In genomic region chr9:129775443-129775842, GRCh38 we compare ENCODE assay signal across 15 cellular contexts. TPM values are rescaled to one million over a fixed set of nuclear protein-coding genes. Genes with fewer than 3 reads are reported as not detected.
DNase-seq lines count a peak whose midpoint lies in the region; ATAC-seq and TF ChIP-seq lines count a peak whose summit lies in the region.
"Had no signal": no experiment of that assay in that cellular context is flagged by ENCODE, and none has a peak within 500 bp of the region (broad histone marks: within the 10 kb centered on the region; RNA-seq: fewer than 3 reads in every experiment).

No MANE protein-coding gene starts in this region.

- no peaks in the 10 kb centered on the region for H4K20me1 ChIP-seq in PC-3 (ENCODE audit: low read length)

- H3F3A ChIP-seq in PC-3 (ENCODE audit: low read length, unreplicated experiment), result no peaks in the 10 kb centered on the region

- H3K4ac ChIP-seq in mesenchymal stem cell (ENCODE audit: low read depth in 1 of 2, low read length in 2 of 2), result peak overlapping the region in 1 of 2 experiments; percentile 40

- H3K4me2 ChIP-seq in PC-3 (ENCODE audit: low read length) (no peak overlapping the region), mesenchymal stem cell (ENCODE audit: low read length, poor library complexity, severe bottlenecking) (no peak overlapping the region)

- H3K36me3 ChIP-seq in PC-3 (ENCODE audit: low read depth, low read length) (no peaks in the 10 kb centered on the region), mesenchymal stem cell (ENCODE audit: control insufficient read depth in 1 of 2, insufficient read depth in 2 of 2, low read depth in 1 of 2, low read length in 2 of 2) (no peaks in the 10 kb centered on the region), thyroid gland (no peaks in the 10 kb centered on the region), prostate gland (no peaks in the 10 kb centered on the region)

- no peaks in the 10 kb centered on the region for H3K9me2 ChIP-seq in PC-3 (replicated peaks; ENCODE audit: low read length)

- no peaks in the 10 kb centered on the region for H3K9me3 Mint-ChIP-seq in natural killer cell treated with Interleukin-12 subunit alpha and Interleukin-12 subunit beta and Interleukin-15 and Interleukin-18, amount 100 ng/mL, for 72 hours
- no peaks in the 10 kb centered on the region for H3K9me3 Mint-ChIP-seq in natural killer cell
- H3K9me3 Mint-ChIP-seq: CD4-positive, CD25-positive, alpha-beta regulatory T cell; HFFc6 had no signal

- H3K18ac ChIP-seq in mesenchymal stem cell (ENCODE audit: low read depth in 1 of 2, low read length in 2 of 2), result peak overlapping the region; percentile 88 to 95

- no peak overlapping the region for H3K27ac Mint-ChIP-seq in natural killer cell treated with Interleukin-12 subunit alpha and Interleukin-12 subunit beta and Interleukin-15 and Interleukin-18, amount 100 ng/mL, for 72 hours
- no peak overlapping the region for H3K27ac Mint-ChIP-seq in natural killer cell
- H3K27ac Mint-ChIP-seq: CD4-positive, CD25-positive, alpha-beta regulatory T cell; HFFc6 had no signal

- WGBS in mesenchymal stem cell, result 80% methylated on average over 2 of the region's 3 CpGs
- 74 to 82% methylated on average over 3 of the region's 3 CpGs for WGBS in thyroid gland, 2 donors
- WGBS in prostate gland, result 54% methylated on average over 3 of the region's 3 CpGs

- H3K36me3 Mint-ChIP-seq in natural killer cell treated with Interleukin-12 subunit alpha and Interleukin-12 subunit beta and Interleukin-15 and Interleukin-18, amount 100 ng/mL, for 72 hours, result no peaks in the 10 kb centered on the region
- no peaks in the 10 kb centered on the region for H3K36me3 Mint-ChIP-seq in natural killer cell
- H3K36me3 Mint-ChIP-seq: CD4-positive, CD25-positive, alpha-beta regulatory T cell had no signal

- H3K4me1 Mint-ChIP-seq in natural killer cell treated with Interleukin-12 subunit alpha and Interleukin-12 subunit beta and Interleukin-15 and Interleukin-18, amount 100 ng/mL, for 72 hours (ENCODE audit: low read depth in 2 of 2), result peaks cover 25 to 35% of the 10 kb centered on the region in 2 donors
- peaks cover 20 to 30% of the 10 kb centered on the region in 2 donors for H3K4me1 Mint-ChIP-seq in natural killer cell

- TF ChIP-seq CTCF in natural killer cell (IDR thresholded peaks at IDR 0.05) (no peak), PC-3 (conservative IDR thresholded peaks at IDR 0.05; ENCODE audit: low read depth, low read length) (no peak), thyroid gland (IDR thresholded peaks at IDR 0.05) (no peak), prostate gland (IDR thresholded peaks at IDR 0.05) (no peak)

- ATAC-seq in natural killer cell treated with Interleukin-12 subunit alpha and Interleukin-12 subunit beta and Interleukin-15 and Interleukin-18, amount 100 ng/mL, for 72 hours, result no peak
- ATAC-seq in natural killer cell (no peak), PC-3 (no peak), HG02970 (IDR thresholded peaks at IDR 0.05; ENCODE audit: low FRiP score, unreplicated experiment) (no peak)

- H3K27me3 ChIP-seq in PC-3 (ENCODE audit: low read length), result no peaks in the 10 kb centered on the region
- H3K27me3 ChIP-seq in mesenchymal stem cell (ENCODE audit: control insufficient read depth in 1 of 2, insufficient read depth in 1 of 2, low read length in 2 of 2), result peaks cover 0 to 6% of the 10 kb centered on the region in 2 experiments
- H3K27me3 ChIP-seq in thyroid gland, result peaks cover 3% of the 10 kb centered on the region
- H3K27me3 ChIP-seq in prostate gland (replicated peaks; ENCODE audit: insufficient read depth), result no peaks in the 10 kb centered on the region

- peak; percentile 37 for DNase-seq in natural killer cell treated with Interleukin-12 subunit alpha and Interleukin-12 subunit beta and Interleukin-15 and Interleukin-18, amount 100 ng/mL, for 72 hours (ENCODE audit: low spot score)
- no peak for DNase-seq in natural killer cell
- DNase-seq in PC-3, result no peak
- DNase-seq in mesenchymal stem cell, result no peak
- DNase-seq in NCI-H748 treated with DMSO at 0.1 percent for 48 hours (lab: John Stamatoyannopoulos, UW), result no peak
- no peak for DNase-seq in thyroid gland
- no peak for DNase-seq in prostate gland (ENCODE audit: low spot score)
- DNase-seq: Caco-2; CD4-positive, CD25-positive, alpha-beta regulatory T cell; GOT3; HFFc6; NCI-H1436; NCI-H2029 treated with DMSO at 0.1 percent for 48 hours; NCI-H774 had no signal

- H3K27ac ChIP-seq in PC-3 (ENCODE audit: low read length), result 0 out of 2 replicates have a peak overlapping the region, but pooled peaks have one; percentile 3
- no peak overlapping the region for H3K27ac ChIP-seq in mesenchymal stem cell (ENCODE audit: low read length, poor library complexity, severe bottlenecking)
- H3K27ac ChIP-seq in thyroid gland, result no peak overlapping the region
- no peak overlapping the region for H3K27ac ChIP-seq in prostate gland

- peak overlapping the region; percentile 99 for H4K91ac ChIP-seq in mesenchymal stem cell (ENCODE audit: low read length)

- H3K9me3 ChIP-seq in PC-3 (ENCODE audit: low read length) (no peaks in the 10 kb centered on the region), mesenchymal stem cell (ENCODE audit: control insufficient read depth, low read length) (no peaks in the 10 kb centered on the region), thyroid gland (no peaks in the 10 kb centered on the region), prostate gland (no peaks in the 10 kb centered on the region)
- H3K9me3 ChIP-seq: Caco-2 had no signal

- H3K4me3 Mint-ChIP-seq in natural killer cell treated with Interleukin-12 subunit alpha and Interleukin-12 subunit beta and Interleukin-15 and Interleukin-18, amount 100 ng/mL, for 72 hours, result no peak overlapping the region
- no peak overlapping the region for H3K4me3 Mint-ChIP-seq in natural killer cell
- H3K4me3 Mint-ChIP-seq: CD4-positive, CD25-positive, alpha-beta regulatory T cell; HFFc6 had no signal

- CTCF ChIA-PET in PC-3 (lab: Charles Lee), result no interaction called here

- H3K79me2 ChIP-seq in PC-3 (ENCODE audit: low read length), result no peaks in the 10 kb centered on the region

- peak overlapping the region in 1 of 2 experiments; percentile 37 for H3K14ac ChIP-seq in mesenchymal stem cell (ENCODE audit: low read length in 2 of 2)

- peaks cover 6 to 8% of the 10 kb centered on the region in 2 donors for H3K27me3 Mint-ChIP-seq in natural killer cell treated with Interleukin-12 subunit alpha and Interleukin-12 subunit beta and Interleukin-15 and Interleukin-18, amount 100 ng/mL, for 72 hours
- peaks cover 6 to 16% of the 10 kb centered on the region in 2 donors for H3K27me3 Mint-ChIP-seq in natural killer cell (ENCODE audit: low read depth in 2 of 2)

- POLR2A ChIA-PET in PC-3 (lab: Charles Lee; ENCODE audit: unreplicated experiment), result no interaction called here

- H4K8ac ChIP-seq in mesenchymal stem cell (ENCODE audit: low read length), result peak overlapping the region; percentile 35

- H3K9ac ChIP-seq in PC-3 (ENCODE audit: low read length) (no peak overlapping the region), mesenchymal stem cell (ENCODE audit: low read length) (no peak overlapping the region)

- H2AFZ ChIP-seq in PC-3 (ENCODE audit: low read length), result no peak overlapping the region
- H2AFZ ChIP-seq in mesenchymal stem cell (ENCODE audit: low read depth, low read length), result no peak overlapping the region

- peak overlapping the region; percentile 63 for H2AK5ac ChIP-seq in mesenchymal stem cell (ENCODE audit: low read length, severe bottlenecking)

- H3K23ac ChIP-seq in mesenchymal stem cell (ENCODE audit: low read length in 2 of 2), result no peak overlapping the region

- H3K4me1 ChIP-seq in PC-3 (ENCODE audit: insufficient read depth, low read length) (peaks cover 33% of the 10 kb centered on the region), mesenchymal stem cell (ENCODE audit: control insufficient read depth, insufficient read depth, low read depth, low read length) (peaks cover 25% of the 10 kb centered on the region), thyroid gland (peaks cover 0 to 6% of the 10 kb centered on the region in 2 donors), prostate gland (replicated peaks) (no peaks in the 10 kb centered on the region)

- no peak overlapping the region for H2BK5ac ChIP-seq in mesenchymal stem cell (ENCODE audit: low read depth, low read length, poor library complexity, severe bottlenecking)

- BruUV-seq in PC-3 (replicated peaks; lab: Mats Ljungman, UMichigan), result no TSS peak

- H2BK120ac ChIP-seq in mesenchymal stem cell (ENCODE audit: low read depth, low read length), result peak overlapping the region; percentile 39

- peak overlapping the region; percentile 45 for H2BK15ac ChIP-seq in mesenchymal stem cell (ENCODE audit: low read depth, poor library complexity, severe bottlenecking)

- H3K79me1 ChIP-seq in mesenchymal stem cell (replicated peaks; ENCODE audit: low read length, poor library complexity, severe bottlenecking), result no peaks in the 10 kb centered on the region

- intact Hi-C loops in natural killer cell (cut with micrococcal nuclease) (no loop called here), PC-3 (cut with micrococcal nuclease) (no loop called here), thyroid gland (cut with DNase I) (no loop called here), prostate gland (cut with DNase I) (no loop called here)

- TF ChIP-seq POLR2A in thyroid gland (IDR thresholded peaks at IDR 0.05) (no peak), prostate gland (IDR thresholded peaks at IDR 0.05) (no peak)

- no peak overlapping the region for H3K4me3 ChIP-seq in PC-3 (ENCODE audit: low read length)
- no peak overlapping the region for H3K4me3 ChIP-seq in mesenchymal stem cell (ENCODE audit: insufficient read depth in 1 of 2, low read depth in 1 of 2, low read length in 2 of 2)
- no peak overlapping the region for H3K4me3 ChIP-seq in thyroid gland (replicated peaks in 1 of 3)
- H3K4me3 ChIP-seq in prostate gland, result no peak overlapping the region

- peak overlapping the region; percentile 93 to 98 for H2BK12ac ChIP-seq in mesenchymal stem cell (ENCODE audit: low read length in 2 of 2)

RNA-seq across cellular contexts. Expression of gene PTGES, which starts 22.6 kb away (rescaled TPM):
- not detected for total RNA-seq in natural killer cell treated with Interleukin-12 subunit alpha and Interleukin-12 subunit beta and Interleukin-15 and Interleukin-18, amount 100 ng/mL, for 72 hours
- total RNA-seq in natural killer cell (under 1 TPM; 0.28 to 0.47 (median 0.39) TPM), PC-3 (2014; rRNA removed) (21.0 and 26.8 TPM in 2 replicates), thyroid gland (1 to 10 TPM in 3 of 4 donors, under 1 TPM in 1; 0.29 to 5.3 (median 2.3) TPM), prostate gland (10 to 100 TPM in 1 of 2 donors, 1 to 10 TPM in 1; 3.9 to 19.9 TPM)
- polyA plus RNA-seq in mesenchymal stem cell (2013, experiment 1 of 2), result 9.1 TPM
- polyA plus RNA-seq in mesenchymal stem cell (2013, experiment 2 of 2), result 8.7 TPM
- total RNA-seq: CD4-positive, CD25-positive, alpha-beta regulatory T cell had no signal

RNA-seq across cellular contexts. Expression of gene TOR1B, which starts 27.5 kb away (rescaled TPM):
- 10 to 100 TPM; 23.0 to 24.5 TPM for total RNA-seq in natural killer cell treated with Interleukin-12 subunit alpha and Interleukin-12 subunit beta and Interleukin-15 and Interleukin-18, amount 100 ng/mL, for 72 hours
- total RNA-seq in natural killer cell (10 to 100 TPM; 20.2 to 30.5 (median 23.9) TPM), PC-3 (2014; rRNA removed) (11.0 and 12.8 TPM in 2 replicates), thyroid gland (10 to 100 TPM; 25.2 to 36.3 (median 29.7) TPM), prostate gland (10 to 100 TPM; 31.4 to 35.7 TPM)
- polyA plus RNA-seq in mesenchymal stem cell (2013, experiment 1 of 2), result 30.4 TPM
- polyA plus RNA-seq in mesenchymal stem cell (2013, experiment 2 of 2), result 33.2 TPM

RNA-seq across cellular contexts. Expression of gene TOR1A, which starts 48.5 kb away (rescaled TPM):
- total RNA-seq in natural killer cell treated with Interleukin-12 subunit alpha and Interleukin-12 subunit beta and Interleukin-15 and Interleukin-18, amount 100 ng/mL, for 72 hours, result 10 to 100 TPM; 53.5 to 54.7 TPM
- total RNA-seq in natural killer cell (10 to 100 TPM; 26.1 to 36.4 (median 34.8) TPM), PC-3 (2014; rRNA removed) (28.2 and 29.8 TPM in 2 replicates), thyroid gland (10 to 100 TPM; 30.0 to 61.2 (median 42.8) TPM), prostate gland (10 to 100 TPM; 37.1 to 41.2 TPM)
- polyA plus RNA-seq in mesenchymal stem cell (2013, experiment 1 of 2), result 62.4 TPM
- polyA plus RNA-seq in mesenchymal stem cell (2013, experiment 2 of 2), result 62.2 TPM

RNA-seq across cellular contexts. Expression of gene C9orf78, which starts 59.6 kb away (rescaled TPM):
- total RNA-seq in natural killer cell treated with Interleukin-12 subunit alpha and Interleukin-12 subunit beta and Interleukin-15 and Interleukin-18, amount 100 ng/mL, for 72 hours, result 10 to 100 TPM; 39.8 to 65.3 TPM
- 10 to 100 TPM; 93.7 to 97.9 (median 97.6) TPM for total RNA-seq in natural killer cell
- total RNA-seq in PC-3 (2014; rRNA removed), result 42.4 and 57.4 TPM in 2 replicates
- polyA plus RNA-seq in mesenchymal stem cell (2013, experiment 1 of 2), result 36.7 TPM
- polyA plus RNA-seq in mesenchymal stem cell (2013, experiment 2 of 2), result 38.1 TPM
- 10 to 100 TPM; 59.4 to 89.2 (median 81.4) TPM for total RNA-seq in thyroid gland
- 10 to 100 TPM; 63.7 to 76.8 TPM for total RNA-seq in prostate gland

RNA-seq across cellular contexts. Expression of gene USP20, which starts 59.8 kb away (rescaled TPM):
- total RNA-seq in natural killer cell treated with Interleukin-12 subunit alpha and Interleukin-12 subunit beta and Interleukin-15 and Interleukin-18, amount 100 ng/mL, for 72 hours, result 10 to 100 TPM; 34.7 to 44.3 TPM
- total RNA-seq in natural killer cell (10 to 100 TPM; 66.8 to 86.1 (median 80.3) TPM), PC-3 (2014; rRNA removed) (15.0 and 16.2 TPM in 2 replicates), thyroid gland (10 to 100 TPM; 23.9 to 61.8 (median 52.0) TPM), prostate gland (10 to 100 TPM; 34.8 to 53.5 TPM)
- polyA plus RNA-seq in mesenchymal stem cell (2013, experiment 1 of 2), result 7.6 TPM
- 7.5 TPM for polyA plus RNA-seq in mesenchymal stem cell (2013, experiment 2 of 2)
